17 cellular contexts compared by ENCODE assay signal in genomic region chr21:34925597-34925996, GRCh38.
DNase-seq lines count a peak whose midpoint lies in the region; ATAC-seq, FAIRE-seq and TF ChIP-seq lines count a peak whose summit lies in the region.
"Had no signal": no experiment of that assay in that cellular context is flagged by ENCODE, and none has a peak within 500 bp of the region (broad histone marks: within the 10 kb centered on the region; RNA-seq: fewer than 3 reads in every experiment).

No MANE protein-coding gene starts in this region.

- H3K27me3 ChIP-seq in K562 (ENCODE audit: control insufficient read depth in 2 of 2, insufficient read depth in 2 of 2, low read length in 2 of 2), result no peaks in the 10 kb centered on the region
- H3K27me3 ChIP-seq: MG63 had no signal

- H4K20me1 ChIP-seq in K562 (replicated peaks; ENCODE audit: control insufficient read depth, insufficient read depth, low read length), result no peaks in the 10 kb centered on the region

- no peak for TF ChIP-seq RAD21 in K562 (CRISPR knock-in tag; conservative IDR thresholded peaks at IDR 0.05 in 1 of 2, IDR thresholded peaks at IDR 0.05 in 1 of 2)

- peaks cover 44% of the 10 kb centered on the region for H3K36me3 Mint-ChIP-seq in activated naive CD4-positive, alpha-beta T cell treated with anti-CD3 and anti-CD28 coated beads, Interleukin-2, amount 50 U/mL, for 24 hours
- H3K36me3 Mint-ChIP-seq in activated naive CD4-positive, alpha-beta T cell treated with anti-CD3 and anti-CD28 coated beads, Interleukin-2, amount 10 ng/mL, durations not matched to agents 7 days and 5 days, result peaks cover 23% of the 10 kb centered on the region
- peaks cover 11% of the 10 kb centered on the region for H3K36me3 Mint-ChIP-seq in IgD-negative memory B cell

- FAIRE-seq in K562 (lab: Jason Lieb, UNC) (no peak), GM12891 (lab: Jason Lieb, UNC) (no peak)

- ATAC-seq in K562, result no peak
- ATAC-seq in GM21723 (IDR thresholded peaks at IDR 0.05; ENCODE audit: unreplicated experiment), result no peak

- intact Hi-C loops in K562 (cut with micrococcal nuclease), result no loop called here

- WGBS in K562 (ENCODE audit: insufficient coverage, low coverage, missing lambda C conversion rate), result 74% methylated on average over 4 of the region's 4 CpGs

- H3K27me3 Mint-ChIP-seq in activated naive CD4-positive, alpha-beta T cell treated with anti-CD3 and anti-CD28 coated beads, Interleukin-2, amount 50 U/mL, for 24 hours, result no peaks in the 10 kb centered on the region
- H3K27me3 Mint-ChIP-seq in activated naive CD4-positive, alpha-beta T cell treated with anti-CD3 and anti-CD28 coated beads, Interleukin-2, amount 10 ng/mL, durations not matched to agents 7 days and 5 days, result no peaks in the 10 kb centered on the region
- no peaks in the 10 kb centered on the region for H3K27me3 Mint-ChIP-seq in IgD-negative memory B cell

- peak overlapping the region; percentile 63 for H3K27ac Mint-ChIP-seq in activated naive CD4-positive, alpha-beta T cell treated with anti-CD3 and anti-CD28 coated beads, Interleukin-2, amount 50 U/mL, for 24 hours
- no peak overlapping the region for H3K27ac Mint-ChIP-seq in activated naive CD4-positive, alpha-beta T cell treated with anti-CD3 and anti-CD28 coated beads, Interleukin-2, amount 10 ng/mL, durations not matched to agents 7 days and 5 days
- H3K27ac Mint-ChIP-seq in IgD-negative memory B cell, result peak overlapping the region in 2 of 3 donors; percentile 31 to 73

- H3K27ac ChIP-seq in K562 (ENCODE audit: extremely low read depth, low read depth, low read length), result no peak overlapping the region

- no peaks in the 10 kb centered on the region for H3K9me1 ChIP-seq in K562 (ENCODE audit: control insufficient read depth, insufficient read depth, low read length)

- TF ChIP-seq EP300 in K562 (IDR thresholded peaks at IDR 0.05; ENCODE audit: low read length), result no peak

- peak overlapping the region; percentile 42; the same call in 1 of the 2 replicates for H2AFZ ChIP-seq in K562 (ENCODE audit: low read depth, low read length)

- H3K9ac ChIP-seq in K562 (ENCODE audit: insufficient read depth in 1 of 2, low read depth in 2 of 2, low read length in 2 of 2), result no peak overlapping the region

- POLR2A ChIA-PET in K562 (lab: Yijun Ruan, JAX), result no interaction called here

- TF ChIP-seq POLR2A in K562 (conservative IDR thresholded peaks at IDR 0.05) (no peak), GM12891 (IDR thresholded peaks at IDR 0.05; ENCODE audit: low read depth, low read length) (no peak)

- H3K4me2 ChIP-seq in K562 (ENCODE audit: insufficient read depth, low read length), result no peak overlapping the region

- H3K4me3 ChIP-seq in K562, result no peak overlapping the region
- H3K4me3 ChIP-seq: HAP-1, MG63 had no signal

- H3K36me3 ChIP-seq in K562 (ENCODE audit: control insufficient read depth, insufficient read depth, low read length), result no peaks in the 10 kb centered on the region
- H3K36me3 ChIP-seq: HAP-1, MG63 had no signal

- H3K4me1 Mint-ChIP-seq in activated naive CD4-positive, alpha-beta T cell treated with anti-CD3 and anti-CD28 coated beads, Interleukin-2, amount 50 U/mL, for 24 hours, result peaks cover 82% of the 10 kb centered on the region
- peaks cover 9% of the 10 kb centered on the region for H3K4me1 Mint-ChIP-seq in activated naive CD4-positive, alpha-beta T cell treated with anti-CD3 and anti-CD28 coated beads, Interleukin-2, amount 10 ng/mL, durations not matched to agents 7 days and 5 days
- peaks cover 15 to 28% (median 27%) of the 10 kb centered on the region in 3 donors for H3K4me1 Mint-ChIP-seq in IgD-negative memory B cell

- H3K4me3 Mint-ChIP-seq in activated naive CD4-positive, alpha-beta T cell treated with anti-CD3 and anti-CD28 coated beads, Interleukin-2, amount 50 U/mL, for 24 hours, result no peak overlapping the region
- H3K4me3 Mint-ChIP-seq in activated naive CD4-positive, alpha-beta T cell treated with anti-CD3 and anti-CD28 coated beads, Interleukin-2, amount 10 ng/mL, durations not matched to agents 7 days and 5 days, result no peak overlapping the region
- no peak overlapping the region for H3K4me3 Mint-ChIP-seq in IgD-negative memory B cell

- H3K4me1 ChIP-seq in K562 (replicated peaks in 1 of 2; ENCODE audit: control insufficient read depth in 2 of 2, insufficient read depth in 2 of 2, low read length in 2 of 2), result peaks cover 0 to 15% of the 10 kb centered on the region in 2 experiments; a peak in 3 of 5 replicates
- H3K4me1 ChIP-seq: HAP-1 had no signal

- no peaks in the 10 kb centered on the region for H3K79me2 ChIP-seq in K562 (ENCODE audit: control insufficient read depth, insufficient read depth, low read length)

- CTCF ChIA-PET in activated naive CD4-positive, alpha-beta T cell treated with anti-CD3 and anti-CD28 coated beads, Interleukin-2, amount 10 ng/mL, durations not matched to agents 7 days and 5 days (lab: Charles Lee), result interaction anchor here (1.3 kb wide), 1 partner anchor 16 kb away, joined by 3 read pairs; no protein-coding TSS in a partner anchor
- CTCF ChIA-PET in K562 (lab: Yijun Ruan, JAX; ENCODE audit: low intra/inter-chr PET ratio), result no interaction called here

- no peak for DNase-seq in activated naive CD4-positive, alpha-beta T cell treated with anti-CD3 and anti-CD28 coated beads, Interleukin-2, amount 10 ng/mL, durations not matched to agents 7 days and 5 days
- no peak for DNase-seq in K562 (ENCODE audit: extremely low read depth in 1 of 4, low spot score in 3 of 4)
- no peak for DNase-seq in GM12891 (ENCODE audit: insufficient read length, low spot score)
- DNase-seq in NCI-H146 treated with DMSO at 0.1 percent for 48 hours (lab: John Stamatoyannopoulos, UW; ENCODE audit: unreplicated experiment), result no peak
- DNase-seq: ACHN, DMS 273 treated with DMSO at 0.1 percent for 48 hours, EL, KG1, MG63, NCI-H1092 treated with DMSO at 0.1 percent for 48 hours, NCI-H187 treated with DMSO at 0.1 percent for 48 hours, NCI-H510A, SIG-M5 had no signal

- no TSS peak for BruUV-seq in K562 (replicated peaks; lab: Mats Ljungman, UMichigan)

- in situ Hi-C loops in K562 (cut with MboI), result no loop called here

- H3K9me3 ChIP-seq in K562 (replicated peaks; ENCODE audit: control insufficient read depth, insufficient read depth, low read depth, low read length), result no peaks in the 10 kb centered on the region
- H3K9me3 ChIP-seq: HAP-1, MG63 had no signal

- H3K9me3 Mint-ChIP-seq in activated naive CD4-positive, alpha-beta T cell treated with anti-CD3 and anti-CD28 coated beads, Interleukin-2, amount 50 U/mL, for 24 hours, result peaks cover 8% of the 10 kb centered on the region
- H3K9me3 Mint-ChIP-seq in activated naive CD4-positive, alpha-beta T cell treated with anti-CD3 and anti-CD28 coated beads, Interleukin-2, amount 10 ng/mL, durations not matched to agents 7 days and 5 days, result peaks cover 2% of the 10 kb centered on the region
- peaks cover 0 to 2% (median 0%) of the 10 kb centered on the region in 3 donors for H3K9me3 Mint-ChIP-seq in IgD-negative memory B cell

- no peak for TF ChIP-seq CTCF in K562 (IDR thresholded peaks at IDR 0.05 in 2 of 3, conservative IDR thresholded peaks at IDR 0.05 in 1 of 3; ENCODE audit: insufficient read depth in 2 of 3, low read depth in 1 of 3, low read length in 3 of 3)

TF ChIP-seq in K562, 482 proteins besides CTCF, POLR2A, EP300 and RAD21:
- TF ChIP-seq TRIM24 (IDR thresholded peaks at IDR 0.05) (peak; percentile 43 to 49; a peak in 2 of 4 replicates), CBX5 (IDR thresholded peaks at IDR 0.05; ENCODE audit: borderline replicate concordance, low read depth) (no peak), CEBPG (CRISPR knock-in tag; IDR thresholded peaks at IDR 0.05) (peak; percentile 40; the same call in 1 of the 2 replicates), CEBPG (tag; conservative IDR thresholded peaks at IDR 0.05 in 1 of 2, IDR thresholded peaks at IDR 0.05 in 1 of 2) (peak; percentile 53 to 87; a peak in 3 of 4 replicates), ELF1 (tag; IDR thresholded peaks at IDR 0.05) (0 out of 2 replicates have a peak, but pooled peaks have one; percentile 7), CEBPB (tag; IDR thresholded peaks at IDR 0.05) (peak; percentile 15; the same call in 1 of the 2 replicates), ZNF217 (CRISPR knock-in tag; IDR thresholded peaks at IDR 0.05) (no peak)
- TF ChIP-seq, protein P1, sequence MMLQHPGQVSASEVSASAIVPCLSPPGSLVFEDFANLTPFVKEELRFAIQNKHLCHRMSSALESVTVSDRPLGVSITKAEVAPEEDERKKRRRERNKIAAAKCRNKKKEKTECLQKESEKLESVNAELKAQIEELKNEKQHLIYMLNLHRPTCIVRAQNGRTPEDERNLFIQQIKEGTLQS (IDR thresholded peaks at IDR 0.05), result peak; percentile 52; the same call in 1 of the 2 replicates
- TF ChIP-seq, protein P1 (CRISPR knock-in tag; conservative IDR thresholded peaks at IDR 0.05), result no peak

TF ChIP-seq in GM12891, 5 proteins besides CTCF, POLR2A, EP300 and RAD21:
- TF ChIP-seq POLR2AphosphoS5 (IDR thresholded peaks at IDR 0.05; ENCODE audit: low read depth, low read length) (no peak), POU2F2 (IDR thresholded peaks at IDR 0.05; ENCODE audit: low read depth, low read length) (no peak), PAX5 (IDR thresholded peaks at IDR 0.05; ENCODE audit: insufficient read depth, low read length, severe bottlenecking) (no peak), SPI1 (IDR thresholded peaks at IDR 0.05; ENCODE audit: low read depth, low read length) (no peak), TAF1 (IDR thresholded peaks at IDR 0.05; ENCODE audit: low read depth, low read length) (no peak)
